Comparison of ENCODE assay signal across 19 cellular contexts in genomic region chr1:1916882-1917281, GRCh38. TPM values are rescaled to one million over a fixed set of nuclear protein-coding genes. Genes with fewer than 3 reads are reported as not detected.
DNase-seq lines count a peak whose midpoint lies in the region; ATAC-seq, FAIRE-seq and TF ChIP-seq lines count a peak whose summit lies in the region.
"Had no signal": no experiment of that assay in that cellular context is flagged by ENCODE, and none has a peak within 500 bp of the region (broad histone marks: within the 10 kb centered on the region; RNA-seq: fewer than 3 reads in every experiment).

No MANE protein-coding gene starts in this region.

- no peaks in the 10 kb centered on the region for H4K20me1 ChIP-seq in HepG2 (ENCODE audit: insufficient read depth, low read length)

- no peaks in the 10 kb centered on the region for H3K36me3 ChIP-seq in right lobe of liver
- H3K36me3 ChIP-seq in HepG2 (replicated peaks in 1 of 2; ENCODE audit: control insufficient read depth in 1 of 2, insufficient read depth in 2 of 2, low read length in 2 of 2) = no peaks in the 10 kb centered on the region
- H3K36me3 ChIP-seq: SJCRH30 had no signal

- POLR2A ChIA-PET in HepG2 (lab: Yijun Ruan, JAX) = no interaction called here

- in situ Hi-C loops in HepG2 (cut with HindIII; ENCODE audit: extremely low pct_ligation_motif_present, low pct_unique_long_range_greater_than_20kb) = no loop called here

- H3K9me3 ChIP-seq in right lobe of liver (no peaks in the 10 kb centered on the region), HepG2 (ENCODE audit: low read length) (no peaks in the 10 kb centered on the region)
- H3K9me3 ChIP-seq: SJCRH30 had no signal

- H3K36me3 Mint-ChIP-seq in central memory CD8-positive, alpha-beta T cell (ENCODE audit: insufficient read depth) = peaks cover 5% of the 10 kb centered on the region
- H3K36me3 Mint-ChIP-seq: CD4-positive, alpha-beta memory T cell had no signal

- CTCF ChIA-PET in HepG2 (lab: Yijun Ruan, JAX; ENCODE audit: low intra/inter-chr PET ratio, low total read pairs) = no interaction called here

- H3K27ac ChIP-seq in right lobe of liver = no peak overlapping the region
- H3K27ac ChIP-seq in HepG2 (ENCODE audit: extremely low read length, insufficient read depth, low read length) = no peak overlapping the region
- H3K27ac ChIP-seq: SJCRH30 had no signal

- DNase-seq in right lobe of liver (peak in 2 of 3 donors; percentile 54 to 56), HepG2 (ENCODE audit: low spot score) (no peak), posterior vena cava (ENCODE audit: low spot score) (peak; percentile 70), kidney glomerular epithelial cell (lab: John Stamatoyannopoulos, UW) (no peak), DMS153 (lab: John Stamatoyannopoulos, UW) (no peak), SW 1271 (lab: John Stamatoyannopoulos, UW) (no peak)
- DNase-seq in central memory CD8-positive, alpha-beta T cell (ENCODE audit: low spot score in 2 of 2) = no peak
- DNase-seq: CD4-positive, alpha-beta memory T cell; GDM1; KBM-7; NCI-H1436; NCI-H2029; NCI-H748 treated with DMSO at 0.1 percent for 48 hours; OCI-M1; SJCRH30 had no signal

- H3K9ac ChIP-seq in HepG2 (ENCODE audit: insufficient read depth, low read depth, low read length) = no peak overlapping the region

- H3K4me2 ChIP-seq in HepG2 (ENCODE audit: low read depth, low read length) = no peak overlapping the region
- H3K4me2 ChIP-seq: GM23338 had no signal

- no peak for TF ChIP-seq RAD21 in HepG2 (CRISPR knock-in tag; IDR thresholded peaks at IDR 0.05)

- TF ChIP-seq EP300 in HepG2 (IDR thresholded peaks at IDR 0.05; ENCODE audit: low read depth in 2 of 2, low read length in 2 of 2) = no peak
- TF ChIP-seq EP300 in HepG2 (CRISPR knock-in tag; IDR thresholded peaks at IDR 0.05; ENCODE audit: borderline replicate concordance) = no peak

- TF ChIP-seq POLR2A in right lobe of liver (IDR thresholded peaks at IDR 0.05) = no peak
- no peak for TF ChIP-seq POLR2A in HepG2 (IDR thresholded peaks at IDR 0.05; ENCODE audit: insufficient read depth in 1 of 2, low read depth in 2 of 2, low read length in 2 of 2)

- intact Hi-C loops in right lobe of liver (cut with DNase I) = no loop called here
- intact Hi-C loops in HepG2 (cut with micrococcal nuclease; ENCODE audit: unreplicated experiment) = no loop called here
- intact Hi-C loops in posterior vena cava (cut with DNase I) = no loop called here

- H3K27me3 ChIP-seq in right lobe of liver = no peaks in the 10 kb centered on the region
- peaks cover 5 to 18% of the 10 kb centered on the region in 2 experiments; a peak in 4 of 5 replicates for H3K27me3 ChIP-seq in HepG2 (ENCODE audit: control insufficient read depth in 1 of 2, insufficient read depth in 2 of 2, low read length in 2 of 2)
- H3K27me3 ChIP-seq: SJCRH30 had no signal

- H3K4me3 Mint-ChIP-seq in central memory CD8-positive, alpha-beta T cell = peak overlapping the region; percentile 57

- H3K9me3 Mint-ChIP-seq in central memory CD8-positive, alpha-beta T cell = no peaks in the 10 kb centered on the region
- H3K9me3 Mint-ChIP-seq: CD4-positive, alpha-beta memory T cell; GM23338 had no signal

- H3K27me3 Mint-ChIP-seq in central memory CD8-positive, alpha-beta T cell = peaks cover 10% of the 10 kb centered on the region

- ATAC-seq in right lobe of liver (no peak), HepG2 (no peak)
- no peak for ATAC-seq in central memory CD8-positive, alpha-beta T cell (replicated peaks; ENCODE audit: extremely low read depth, poor library complexity, severe bottlenecking)
- ATAC-seq: GM23338 had no signal

- H3K4me3 ChIP-seq in right lobe of liver = no peak overlapping the region
- no peak overlapping the region for H3K4me3 ChIP-seq in HepG2 (replicated peaks in 1 of 3; ENCODE audit: insufficient read depth in 1 of 3, low read depth in 2 of 3, low read length in 3 of 3)
- H3K4me3 ChIP-seq: GM23338, SJCRH30 had no signal

- H3K4me1 Mint-ChIP-seq in central memory CD8-positive, alpha-beta T cell = no peaks in the 10 kb centered on the region

- H3K4me1 ChIP-seq in right lobe of liver (peaks cover 0 to 10% (median 5%) of the 10 kb centered on the region in 4 donors), HepG2 (ENCODE audit: insufficient read depth, low read length) (peaks cover 55% of the 10 kb centered on the region)

- H3K27ac Mint-ChIP-seq in central memory CD8-positive, alpha-beta T cell (ENCODE audit: low read depth) = no peak overlapping the region
- H3K27ac Mint-ChIP-seq: GM23338 had no signal

- no peaks in the 10 kb centered on the region for H3K79me2 ChIP-seq in HepG2 (ENCODE audit: insufficient read depth, low read length)

- 88% methylated on average over 12 of the region's 21 CpGs for WGBS in right lobe of liver (ENCODE audit: insufficient coverage, low coverage, low lambda C conversion rate, missing lambda C conversion rate)
- WGBS in HepG2 (ENCODE audit: low lambda C conversion rate) = 69% methylated on average over 11 of the region's 21 CpGs

- no peak for TF ChIP-seq CTCF in right lobe of liver (IDR thresholded peaks at IDR 0.05)
- TF ChIP-seq CTCF in HepG2 (CRISPR knock-in tag; IDR thresholded peaks at IDR 0.05) = no peak

- FAIRE-seq in HepG2 (lab: Jason Lieb, UNC) = no peak
- FAIRE-seq: GM12891, GM18507 had no signal

- no peak overlapping the region for H2AFZ ChIP-seq in HepG2 (ENCODE audit: low read length)
- H2AFZ ChIP-seq: GM23338 had no signal

- BruUV-seq in HepG2 (replicated peaks; lab: Mats Ljungman, UMichigan) = no TSS peak

RNA-seq across cellular contexts. Expression of gene CALML6, which starts 1.8 kb away (rescaled TPM):
- 1 to 10 TPM in 1 of 6 experiments, under 1 TPM in 3, not detected in 2; 0.44 to 1.4 (median 0.58) TPM for total RNA-seq in right lobe of liver
- 0.11 TPM in 1 of 2 replicates, not detected in the other for total RNA-seq in HepG2 (2016; rRNA removed; fragmentation: Illumina TruSeq; extraction: Trizol)
- not detected in 2 replicates for total RNA-seq in HepG2 (2016; cell fraction: cytosol; rRNA removed; fragmentation: Illumina TruSeq; extraction: Trizol; ENCODE audit: low read depth)
- 0.13 TPM in 1 of 2 replicates, not detected in the other for total RNA-seq in HepG2 (2016; cell fraction: insoluble cytoplasmic fraction; rRNA removed; fragmentation: Illumina TruSeq; extraction: Trizol)
- total RNA-seq in HepG2 (2016; cell fraction: membrane; rRNA removed; fragmentation: Illumina TruSeq; extraction: Trizol) = not detected in 2 replicates
- not detected in 2 replicates for total RNA-seq in HepG2 (2016; cell fraction: nucleus; rRNA removed; fragmentation: Illumina TruSeq; extraction: Trizol)
- polyA plus RNA-seq in HepG2 (2011; rRNA removed) = 0.12 TPM in 1 of 2 replicates, not detected in the other
- polyA plus RNA-seq in HepG2 (2011; cell fraction: cytosol; rRNA removed) = not detected in 2 replicates
- 0.80 and 1.5 TPM in 2 replicates for polyA plus RNA-seq in HepG2 (2011; cell fraction: nucleus; rRNA removed)
- not detected in 2 replicates for polyA plus RNA-seq in HepG2 (2012)
- not detected in 2 replicates for polyA plus RNA-seq in HepG2 (2016; cell fraction: cytosol; fragmentation: Illumina TruSeq; extraction: Trizol; ENCODE audit: low read depth)
- not detected in 2 replicates for polyA plus RNA-seq in HepG2 (2016; cell fraction: insoluble cytoplasmic fraction; fragmentation: Illumina TruSeq; extraction: Trizol; ENCODE audit: low read depth)
- polyA plus RNA-seq in HepG2 (2016; cell fraction: membrane; fragmentation: Illumina TruSeq; extraction: Trizol; ENCODE audit: low read depth) = not detected in 2 replicates
- 0.38 and 0.87 TPM in 2 replicates for polyA plus RNA-seq in HepG2 (2016; cell fraction: nucleus; fragmentation: Illumina TruSeq; extraction: Trizol; ENCODE audit: insufficient read depth, low read depth)
- not detected in 2 replicates for polyA minus RNA-seq in HepG2 (2011; rRNA and poly(A)+ RNA removed; ENCODE audit: low replicate concordance)
- polyA minus RNA-seq in HepG2 (2011; cell fraction: cytosol; rRNA and poly(A)+ RNA removed) = not detected in 2 replicates
- polyA minus RNA-seq in HepG2 (2011; cell fraction: nucleus; rRNA and poly(A)+ RNA removed) = 0.64 TPM in 1 of 2 replicates, not detected in the other
- under 1 TPM in 1 of 2 donors, not detected in 1; 0.37 TPM for total RNA-seq in posterior vena cava
- total RNA-seq: RPMI7951 had no signal
- polyA plus RNA-seq: CD4-positive, alpha-beta memory T cell; GM23338 had no signal

RNA-seq across cellular contexts. Expression of gene TMEM52, which starts 2.2 kb away (rescaled TPM):
- 10 to 100 TPM in 1 of 6 experiments, 1 to 10 TPM in 5; 2.3 to 13.2 (median 6.0) TPM for total RNA-seq in right lobe of liver
- 12.9 and 18.7 TPM in 2 replicates for total RNA-seq in HepG2 (2016; rRNA removed; fragmentation: Illumina TruSeq; extraction: Trizol)
- total RNA-seq in HepG2 (2016; cell fraction: cytosol; rRNA removed; fragmentation: Illumina TruSeq; extraction: Trizol; ENCODE audit: low read depth) = 49.1 and 56.2 TPM in 2 replicates
- 9.2 and 18.5 TPM in 2 replicates for total RNA-seq in HepG2 (2016; cell fraction: insoluble cytoplasmic fraction; rRNA removed; fragmentation: Illumina TruSeq; extraction: Trizol)
- total RNA-seq in HepG2 (2016; cell fraction: membrane; rRNA removed; fragmentation: Illumina TruSeq; extraction: Trizol) = 52.4 and 62.3 TPM in 2 replicates
- total RNA-seq in HepG2 (2016; cell fraction: nucleus; rRNA removed; fragmentation: Illumina TruSeq; extraction: Trizol) = 7.7 and 11.9 TPM in 2 replicates
- polyA plus RNA-seq in HepG2 (2011; rRNA removed) = 13.2 and 15.3 TPM in 2 replicates
- polyA plus RNA-seq in HepG2 (2011; cell fraction: cytosol; rRNA removed) = 12.8 and 25.5 TPM in 2 replicates
- polyA plus RNA-seq in HepG2 (2011; cell fraction: nucleus; rRNA removed) = 29.4 and 36.3 TPM in 2 replicates
- 6.6 and 7.8 TPM in 2 replicates for polyA plus RNA-seq in HepG2 (2012)
- polyA plus RNA-seq in HepG2 (2016; cell fraction: cytosol; fragmentation: Illumina TruSeq; extraction: Trizol; ENCODE audit: low read depth) = 77.9 and 88.5 TPM in 2 replicates
- polyA plus RNA-seq in HepG2 (2016; cell fraction: insoluble cytoplasmic fraction; fragmentation: Illumina TruSeq; extraction: Trizol; ENCODE audit: low read depth) = 13.6 and 17.5 TPM in 2 replicates
- 69.4 and 73.4 TPM in 2 replicates for polyA plus RNA-seq in HepG2 (2016; cell fraction: membrane; fragmentation: Illumina TruSeq; extraction: Trizol; ENCODE audit: low read depth)
- 21.1 and 21.2 TPM in 2 replicates for polyA plus RNA-seq in HepG2 (2016; cell fraction: nucleus; fragmentation: Illumina TruSeq; extraction: Trizol; ENCODE audit: insufficient read depth, low read depth)
- 1.1 and 27.0 TPM in 2 replicates for polyA minus RNA-seq in HepG2 (2011; rRNA and poly(A)+ RNA removed; ENCODE audit: low replicate concordance)
- polyA minus RNA-seq in HepG2 (2011; cell fraction: cytosol; rRNA and poly(A)+ RNA removed) = 7.6 and 7.8 TPM in 2 replicates
- 2.3 and 2.6 TPM in 2 replicates for polyA minus RNA-seq in HepG2 (2011; cell fraction: nucleus; rRNA and poly(A)+ RNA removed)
- not detected for total RNA-seq in posterior vena cava
- polyA plus RNA-seq: CD4-positive, alpha-beta memory T cell had no signal

RNA-seq across cellular contexts. Expression of gene GNB1, which starts 26.0 kb away (rescaled TPM):
- total RNA-seq in right lobe of liver (100 to 1,000 TPM in 4 of 6 experiments, 10 to 100 TPM in 2; 85.9 to 147 (median 104) TPM), HepG2 (2016; rRNA removed; fragmentation: Illumina TruSeq; extraction: Trizol) (66.2 and 76.7 TPM in 2 replicates), posterior vena cava (100 to 1,000 TPM; 318 to 379 TPM)
- 98.5 and 108 TPM in 2 replicates for total RNA-seq in HepG2 (2016; cell fraction: cytosol; rRNA removed; fragmentation: Illumina TruSeq; extraction: Trizol; ENCODE audit: low read depth)
- 68.2 and 68.8 TPM in 2 replicates for total RNA-seq in HepG2 (2016; cell fraction: insoluble cytoplasmic fraction; rRNA removed; fragmentation: Illumina TruSeq; extraction: Trizol)
- total RNA-seq in HepG2 (2016; cell fraction: membrane; rRNA removed; fragmentation: Illumina TruSeq; extraction: Trizol) = 163 and 168 TPM in 2 replicates
- 45.2 and 49.3 TPM in 2 replicates for total RNA-seq in HepG2 (2016; cell fraction: nucleus; rRNA removed; fragmentation: Illumina TruSeq; extraction: Trizol)
- polyA plus RNA-seq in HepG2 (2011; rRNA removed) = 327 and 345 TPM in 2 replicates
- polyA plus RNA-seq in HepG2 (2011; cell fraction: cytosol; rRNA removed) = 278 and 286 TPM in 2 replicates
- polyA plus RNA-seq in HepG2 (2011; cell fraction: nucleus; rRNA removed) = 169 and 179 TPM in 2 replicates
- polyA plus RNA-seq in HepG2 (2012) = 196 and 197 TPM in 2 replicates
- polyA plus RNA-seq in HepG2 (2016; cell fraction: cytosol; fragmentation: Illumina TruSeq; extraction: Trizol; ENCODE audit: low read depth) = 302 and 370 TPM in 2 replicates
- 201 and 257 TPM in 2 replicates for polyA plus RNA-seq in HepG2 (2016; cell fraction: insoluble cytoplasmic fraction; fragmentation: Illumina TruSeq; extraction: Trizol; ENCODE audit: low read depth)
- polyA plus RNA-seq in HepG2 (2016; cell fraction: membrane; fragmentation: Illumina TruSeq; extraction: Trizol; ENCODE audit: low read depth) = 387 and 445 TPM in 2 replicates
- 156 and 160 TPM in 2 replicates for polyA plus RNA-seq in HepG2 (2016; cell fraction: nucleus; fragmentation: Illumina TruSeq; extraction: Trizol; ENCODE audit: insufficient read depth, low read depth)
- 349 and 450 TPM in 2 replicates for polyA minus RNA-seq in HepG2 (2011; rRNA and poly(A)+ RNA removed; ENCODE audit: low replicate concordance)
- 168 and 187 TPM in 2 replicates for polyA minus RNA-seq in HepG2 (2011; cell fraction: cytosol; rRNA and poly(A)+ RNA removed)
- polyA minus RNA-seq in HepG2 (2011; cell fraction: nucleus; rRNA and poly(A)+ RNA removed) = 63.1 and 70.6 TPM in 2 replicates

Comparison
In these comparisons a context has a peak if more than half of its experiments do, and no peak if none do; other contexts are left out.
1. DNase-seq: peak in right lobe of liver (2 of 3) and posterior vena cava (single experiment); none in HepG2 (single experiment), central memory CD8-positive, alpha-beta T cell (0 of 2), kidney glomerular epithelial cell (single experiment), DMS153 (single experiment) and SW 1271 (0 of 2).